ENCODE assay signal across 17 cellular contexts in genomic region chr13:21304256-21304655, GRCh38.
DNase-seq lines count a peak whose midpoint lies in the region; ATAC-seq lines count a peak whose summit lies in the region.
"Had no signal": no experiment of that assay in that cellular context is flagged by ENCODE, and none has a peak within 500 bp of the region (broad histone marks: within the 10 kb centered on the region; RNA-seq: fewer than 3 reads in every experiment).

No MANE protein-coding gene starts in this region.

- no peak overlapping the region for H3K27ac ChIP-seq in caudate nucleus (ENCODE audit: low read depth, low read length)
- H3K27ac ChIP-seq: 22Rv1, HL-60 had no signal

- peak; percentile 66 for ATAC-seq in activated CD4-positive, alpha-beta T cell treated with anti-CD3 and anti-CD28 coated beads for 36 hours
- ATAC-seq in activated naive CD8-positive, alpha-beta T cell treated with anti-CD3 and anti-CD28 coated beads, Interleukin-2, amount 50 U/mL, for 24 hours: peak; percentile 74
- ATAC-seq in GM18502 (IDR thresholded peaks at IDR 0.05; ENCODE audit: poor library complexity, unreplicated experiment): no peak
- ATAC-seq: CD8-positive, alpha-beta T cell; HCT116 had no signal

- no peaks in the 10 kb centered on the region for H3K9me3 Mint-ChIP-seq in activated CD4-positive, alpha-beta T cell treated with anti-CD3 and anti-CD28 coated beads for 36 hours (ENCODE audit: low read depth)
- no peaks in the 10 kb centered on the region for H3K9me3 Mint-ChIP-seq in activated naive CD4-positive, alpha-beta T cell treated with anti-CD3 and anti-CD28 coated beads, Interleukin-2, amount 50 U/mL, for 24 hours
- no peaks in the 10 kb centered on the region for H3K9me3 Mint-ChIP-seq in activated naive CD4-positive, alpha-beta T cell treated with anti-CD3 and anti-CD28 coated beads, Interleukin-2, amount 10 ng/mL, durations not matched to agents 7 days and 5 days
- no peaks in the 10 kb centered on the region for H3K9me3 Mint-ChIP-seq in activated naive CD8-positive, alpha-beta T cell treated with anti-CD3 and anti-CD28 coated beads, Interleukin-2, amount 50 U/mL, for 24 hours
- H3K9me3 Mint-ChIP-seq: CD14-positive monocyte; CD8-positive, alpha-beta T cell had no signal

- H3K36me3 Mint-ChIP-seq in activated CD4-positive, alpha-beta T cell treated with anti-CD3 and anti-CD28 coated beads for 36 hours (ENCODE audit: low read depth): peaks cover 13% of the 10 kb centered on the region
- peaks cover 4% of the 10 kb centered on the region for H3K36me3 Mint-ChIP-seq in activated naive CD4-positive, alpha-beta T cell treated with anti-CD3 and anti-CD28 coated beads, Interleukin-2, amount 50 U/mL, for 24 hours
- H3K36me3 Mint-ChIP-seq in activated naive CD4-positive, alpha-beta T cell treated with anti-CD3 and anti-CD28 coated beads, Interleukin-2, amount 10 ng/mL, durations not matched to agents 7 days and 5 days: peaks cover 4% of the 10 kb centered on the region
- peaks cover 13% of the 10 kb centered on the region for H3K36me3 Mint-ChIP-seq in activated naive CD8-positive, alpha-beta T cell treated with anti-CD3 and anti-CD28 coated beads, Interleukin-2, amount 50 U/mL, for 24 hours (ENCODE audit: low read depth)

- CTCF ChIA-PET in activated CD4-positive, alpha-beta T cell treated with anti-CD3 and anti-CD28 coated beads for 36 hours (lab: Charles Lee): interaction anchor here (0.6 kb wide), 1 partner anchor 13 kb away, joined by 3 read pairs; no protein-coding TSS in a partner anchor
- CTCF ChIA-PET in activated naive CD4-positive, alpha-beta T cell treated with anti-CD3 and anti-CD28 coated beads, Interleukin-2, amount 10 ng/mL, durations not matched to agents 7 days and 5 days (lab: Charles Lee): interaction anchor here (1.4 kb wide), 1 partner anchor 173 kb away, joined by 3 read pairs; no protein-coding TSS in a partner anchor

- H3K27me3 Mint-ChIP-seq in activated CD4-positive, alpha-beta T cell treated with anti-CD3 and anti-CD28 coated beads for 36 hours: no peaks in the 10 kb centered on the region
- H3K27me3 Mint-ChIP-seq in activated naive CD4-positive, alpha-beta T cell treated with anti-CD3 and anti-CD28 coated beads, Interleukin-2, amount 50 U/mL, for 24 hours: no peaks in the 10 kb centered on the region
- no peaks in the 10 kb centered on the region for H3K27me3 Mint-ChIP-seq in activated naive CD4-positive, alpha-beta T cell treated with anti-CD3 and anti-CD28 coated beads, Interleukin-2, amount 10 ng/mL, durations not matched to agents 7 days and 5 days
- no peaks in the 10 kb centered on the region for H3K27me3 Mint-ChIP-seq in activated naive CD8-positive, alpha-beta T cell treated with anti-CD3 and anti-CD28 coated beads, Interleukin-2, amount 50 U/mL, for 24 hours

- intact Hi-C loops in activated CD4-positive, alpha-beta T cell treated with anti-CD3 and anti-CD28 coated beads for 36 hours (cut with DNase I, micrococcal nuclease): no loop called here

- DNase-seq in activated CD4-positive, alpha-beta T cell treated with anti-CD3 and anti-CD28 coated beads for 36 hours: no peak
- no peak for DNase-seq in activated CD4-positive, alpha-beta T cell treated with anti-CD3 and anti-CD28 coated beads for 1 hour
- no peak for DNase-seq in activated naive CD4-positive, alpha-beta T cell treated with anti-CD3 and anti-CD28 coated beads, Interleukin-2, amount 10 ng/mL, durations not matched to agents 7 days and 5 days
- DNase-seq in activated naive CD8-positive, alpha-beta T cell treated with anti-CD3 and anti-CD28 coated beads, Interleukin-2, amount 50 U/mL, for 24 hours: no peak
- no peak for DNase-seq in NCI-H187 (lab: John Stamatoyannopoulos, UW)
- DNase-seq in caudate nucleus (lab: John Stamatoyannopoulos, UW): no peak
- DNase-seq: CD8-positive, alpha-beta T cell; COR-L47; DMS153; DMS79 treated with DMSO at 0.1 percent for 48 hours; EL had no signal

- POLR2A ChIA-PET in activated CD4-positive, alpha-beta T cell treated with anti-CD3 and anti-CD28 coated beads for 36 hours (lab: Charles Lee): no interaction called here

- no peak overlapping the region for H3K4me3 Mint-ChIP-seq in activated CD4-positive, alpha-beta T cell treated with anti-CD3 and anti-CD28 coated beads for 36 hours
- H3K4me3 Mint-ChIP-seq in activated naive CD4-positive, alpha-beta T cell treated with anti-CD3 and anti-CD28 coated beads, Interleukin-2, amount 50 U/mL, for 24 hours: no peak overlapping the region
- no peak overlapping the region for H3K4me3 Mint-ChIP-seq in activated naive CD4-positive, alpha-beta T cell treated with anti-CD3 and anti-CD28 coated beads, Interleukin-2, amount 10 ng/mL, durations not matched to agents 7 days and 5 days
- H3K4me3 Mint-ChIP-seq in activated naive CD8-positive, alpha-beta T cell treated with anti-CD3 and anti-CD28 coated beads, Interleukin-2, amount 50 U/mL, for 24 hours: no peak overlapping the region
- H3K4me3 Mint-ChIP-seq: CD14-positive monocyte; CD8-positive, alpha-beta T cell had no signal

- peaks cover 16% of the 10 kb centered on the region for H3K4me1 Mint-ChIP-seq in activated CD4-positive, alpha-beta T cell treated with anti-CD3 and anti-CD28 coated beads for 36 hours
- H3K4me1 Mint-ChIP-seq in activated naive CD4-positive, alpha-beta T cell treated with anti-CD3 and anti-CD28 coated beads, Interleukin-2, amount 50 U/mL, for 24 hours: peaks cover 12% of the 10 kb centered on the region
- peaks cover 3% of the 10 kb centered on the region for H3K4me1 Mint-ChIP-seq in activated naive CD4-positive, alpha-beta T cell treated with anti-CD3 and anti-CD28 coated beads, Interleukin-2, amount 10 ng/mL, durations not matched to agents 7 days and 5 days
- peaks cover 28% of the 10 kb centered on the region for H3K4me1 Mint-ChIP-seq in activated naive CD8-positive, alpha-beta T cell treated with anti-CD3 and anti-CD28 coated beads, Interleukin-2, amount 50 U/mL, for 24 hours

- no peak overlapping the region for H3K27ac Mint-ChIP-seq in activated CD4-positive, alpha-beta T cell treated with anti-CD3 and anti-CD28 coated beads for 36 hours
- peak overlapping the region; percentile 71 for H3K27ac Mint-ChIP-seq in activated naive CD4-positive, alpha-beta T cell treated with anti-CD3 and anti-CD28 coated beads, Interleukin-2, amount 50 U/mL, for 24 hours
- no peak overlapping the region for H3K27ac Mint-ChIP-seq in activated naive CD4-positive, alpha-beta T cell treated with anti-CD3 and anti-CD28 coated beads, Interleukin-2, amount 10 ng/mL, durations not matched to agents 7 days and 5 days
- H3K27ac Mint-ChIP-seq in activated naive CD8-positive, alpha-beta T cell treated with anti-CD3 and anti-CD28 coated beads, Interleukin-2, amount 50 U/mL, for 24 hours: peak overlapping the region; percentile 73
- H3K27ac Mint-ChIP-seq: CD14-positive monocyte; CD8-positive, alpha-beta T cell had no signal

Comparison
In these comparisons a context has a peak if more than half of its experiments do, and no peak if none do; other contexts are left out.
1. H3K27ac Mint-ChIP-seq: peak in activated naive CD4-positive, alpha-beta T cell treated with anti-CD3 and anti-CD28 coated beads, Interleukin-2, amount 50 U/mL, for 24 hours (single experiment) and activated naive CD8-positive, alpha-beta T cell treated with anti-CD3 and anti-CD28 coated beads, Interleukin-2, amount 50 U/mL, for 24 hours (single experiment); none in activated CD4-positive, alpha-beta T cell treated with anti-CD3 and anti-CD28 coated beads for 36 hours (single experiment) and activated naive CD4-positive, alpha-beta T cell treated with anti-CD3 and anti-CD28 coated beads, Interleukin-2, amount 10 ng/mL, durations not matched to agents 7 days and 5 days (single experiment).